ENCODE assay signal across 8 cellular contexts in genomic region chr5:139658928-139659667, GRCh38.
DNase-seq lines count a peak whose midpoint lies in the region; ATAC-seq and TF ChIP-seq lines count a peak whose summit lies in the region.

No MANE protein-coding gene starts in this region.

- no peaks in the 10 kb centered on the region for H3K9me3 ChIP-seq in MM.1S (replicated peaks; ENCODE audit: insufficient read depth, low read length)

- peak; percentile 55 to 75 for DNase-seq in SW 1271 (lab: John Stamatoyannopoulos, UW)
- DNase-seq in globus pallidus (ENCODE audit: low spot score): peak; percentile 59
- DNase-seq in retinal pigment epithelial cell (ENCODE audit: low read depth): no peak
- no peak for DNase-seq in MM.1S
- no peak for DNase-seq in NK-92 treated with Interleukin-12 subunit alpha and Interleukin-12 subunit beta, amount 100 ng/mL, for 24 hours (lab: John Stamatoyannopoulos, UW)

- peak overlapping the region; percentile 36 for H3K4me3 ChIP-seq in retinal pigment epithelial cell (ENCODE audit: low read length)
- H3K4me3 ChIP-seq in MM.1S (ENCODE audit: low read length): no peak overlapping the region

- TF ChIP-seq CTCF in retinal pigment epithelial cell (conservative IDR thresholded peaks at IDR 0.05; ENCODE audit: low read depth, low read length) (no peak), MM.1S (IDR thresholded peaks at IDR 0.05; ENCODE audit: low read length) (no peak)

- ATAC-seq in GM21717 (IDR thresholded peaks at IDR 0.05; ENCODE audit: unreplicated experiment): peak; percentile 26
- ATAC-seq in GM18505 (IDR thresholded peaks at IDR 0.05; ENCODE audit: unreplicated experiment): no peak
- ATAC-seq in HG03457 (IDR thresholded peaks at IDR 0.05; ENCODE audit: unreplicated experiment): no peak

- no peaks in the 10 kb centered on the region for H3K9me2 ChIP-seq in MM.1S (replicated peaks; ENCODE audit: insufficient read depth, low read length)

- H3K4me1 ChIP-seq in MM.1S (ENCODE audit: low read length): peaks cover 9% of the 10 kb centered on the region

- H3K27me3 ChIP-seq in MM.1S (replicated peaks; ENCODE audit: insufficient read depth, low read length): no peaks in the 10 kb centered on the region

- no peaks in the 10 kb centered on the region for H3F3A ChIP-seq in MM.1S (ENCODE audit: insufficient read depth, low read length)

- no peak overlapping the region for H2AFZ ChIP-seq in MM.1S (ENCODE audit: low read length)

- H3K9ac ChIP-seq in MM.1S (ENCODE audit: low read length): no peak overlapping the region

- H3K79me2 ChIP-seq in MM.1S (ENCODE audit: low read length): peaks cover 99% of the 10 kb centered on the region

- H3K27ac ChIP-seq in MM.1S (ENCODE audit: low read length): no peak overlapping the region

- peaks cover 20% of the 10 kb centered on the region; the same call in 1 of the 2 replicates for H4K20me1 ChIP-seq in MM.1S (ENCODE audit: insufficient read depth, low read length)

- no peak for TF ChIP-seq POLR2A in GM18505 (IDR thresholded peaks at IDR 0.05; ENCODE audit: borderline replicate concordance, extremely low read depth, insufficient read depth, insufficient read length)

- H3K4me2 ChIP-seq in MM.1S (ENCODE audit: low read depth, low read length): no peak overlapping the region

- H3K36me3 ChIP-seq in MM.1S (replicated peaks; ENCODE audit: insufficient read depth, low read length): no peaks in the 10 kb centered on the region

Comparison
In these comparisons a context has a peak if more than half of its experiments do, and no peak if none do; other contexts are left out.
1. DNase-seq: peak in SW 1271 (2 of 2) and globus pallidus (single experiment); none in retinal pigment epithelial cell (single experiment), MM.1S (single experiment) and NK-92 treated with Interleukin-12 subunit alpha and Interleukin-12 subunit beta, amount 100 ng/mL, for 24 hours (single experiment).